ENCODE assay signal across 41 cellular contexts in the genomic region with DNA sequence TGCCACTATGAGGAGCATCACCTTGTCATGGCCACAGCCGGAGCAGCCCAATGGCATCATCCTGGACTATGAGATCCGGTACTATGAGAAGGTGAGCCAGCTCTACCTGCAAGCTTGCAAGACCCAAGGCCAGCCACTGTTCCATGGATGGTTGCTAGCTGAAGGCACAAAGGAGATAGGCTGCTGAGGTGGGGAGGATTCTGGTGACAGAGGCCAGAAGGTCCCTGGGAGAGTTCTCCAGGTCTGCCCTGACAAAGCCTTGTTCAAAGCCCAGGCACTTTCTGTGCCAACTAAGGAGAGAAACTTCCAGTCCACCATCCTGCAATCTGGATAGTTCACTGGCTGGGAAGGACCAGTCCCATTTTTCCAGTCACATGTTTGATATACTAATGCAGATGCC.
"Had no signal": no experiment of that assay in that cellular context is flagged by ENCODE, and none has a peak within 500 bp of the region (broad histone marks: within the 10 kb centered on the region; RNA-seq: fewer than 3 reads in every experiment).

No MANE protein-coding gene starts in this region.

- H3K4me1 ChIP-seq: adrenal gland, ascending aorta, body of pancreas, breast epithelium had no signal

- H3K27me3 ChIP-seq: adrenal gland, ascending aorta, body of pancreas, brain microvascular endothelial cell, breast epithelium had no signal

- H3K4me3 Mint-ChIP-seq: activated naive CD4-positive, alpha-beta T cell treated with anti-CD3 and anti-CD28 coated beads for 36 hours; activated naive CD4-positive, alpha-beta T cell treated with anti-CD3 and anti-CD28 coated beads, Interleukin-2, amount 10 ng/mL, durations not matched to agents 7 days and 5 days; activated naive CD4-positive, alpha-beta T cell treated with anti-CD3 and anti-CD28 coated beads, Interleukin-2, amount 50 U/mL, for 24 hours; activated naive CD8-positive, alpha-beta T cell; activated naive CD8-positive, alpha-beta T cell treated with anti-CD3 and anti-CD28 coated beads for 36 hours; activated naive CD8-positive, alpha-beta T cell treated with anti-CD3 and anti-CD28 coated beads, Interleukin-2, amount 10 ng/mL, durations not matched to agents 7 days and 5 days; activated naive CD8-positive, alpha-beta T cell treated with anti-CD3 and anti-CD28 coated beads, Interleukin-2, amount 50 U/mL, for 24 hours; activated T-cell treated with anti-CD3 and anti-CD28 coated beads, Interleukin-2, amount 50 U/mL, for 24 hours; activated T-cell treated with anti-CD3 and anti-CD28 coated beads, Interleukin-2, amount 50 U/mL, for 4 hours; activated T-cell treated with anti-CD3 and anti-CD28 coated beads, Interleukin-2, amount 50 U/mL, for 72 hours; activated T-helper 1 cell treated with anti-CD3 and anti-CD28 coated beads, Interleukin-12 subunit alpha, Interleukin-12 subunit beta, Interleukin-2, Interleukin-4 antibody, amounts not matched to agents 30 ng/mL and 10 ng/mL and 1 ng/mL, durations not matched to agents 14 hours and 24 hours and 36 hours; activated T-helper 17 cell treated with anti-CD3 and anti-CD28 coated beads, Interleukin-2, amount 50 U/mL, for 72 hours; brain; central memory CD8-positive, alpha-beta T cell had no signal

- H3K36me3 ChIP-seq: adrenal gland, ascending aorta, brain microvascular endothelial cell, breast epithelium, cardiac muscle cell had no signal

- FAIRE-seq: astrocyte, bronchial epithelial cell had no signal

- H3K9me3 ChIP-seq: adrenal gland, ascending aorta, body of pancreas, breast epithelium had no signal

- H3K4me3 ChIP-seq: adrenal gland, ascending aorta, body of pancreas, breast epithelium, cardiac muscle cell had no signal

- H3K27me3 Mint-ChIP-seq: activated naive CD4-positive, alpha-beta T cell treated with anti-CD3 and anti-CD28 coated beads, Interleukin-2, amount 10 ng/mL, durations not matched to agents 7 days and 5 days; activated naive CD8-positive, alpha-beta T cell treated with anti-CD3 and anti-CD28 coated beads for 36 hours; activated naive CD8-positive, alpha-beta T cell treated with anti-CD3 and anti-CD28 coated beads, Interleukin-2, amount 10 ng/mL, durations not matched to agents 7 days and 5 days; activated T-cell treated with anti-CD3 and anti-CD28 coated beads, Interleukin-2, amount 50 U/mL, for 24 hours; activated T-helper 17 cell treated with anti-CD3 and anti-CD28 coated beads, Interleukin-2, amount 50 U/mL, for 72 hours; central memory CD8-positive, alpha-beta T cell had no signal

- ATAC-seq: activated naive CD4-positive, alpha-beta T cell treated with anti-CD3 and anti-CD28 coated beads, Interleukin-2, amount 50 U/mL, for 72 hours; activated naive CD8-positive, alpha-beta T cell treated with anti-CD3 and anti-CD28 coated beads, Interleukin-2, amount 50 U/mL, for 24 hours; activated T-cell treated with anti-CD3 and anti-CD28 coated beads, Interleukin-2, amount 50 U/mL, for 4 hours; activated T-cell treated with anti-CD3 and anti-CD28 coated beads, Interleukin-2, amount 50 U/mL, for 72 hours; activated T-helper 17 cell treated with anti-CD3 and anti-CD28 coated beads, Interleukin-2, amount 50 U/mL, for 72 hours; body of pancreas had no signal

- H3K27ac ChIP-seq: adrenal gland, ascending aorta, body of pancreas, brain microvascular endothelial cell, breast epithelium, cardiac muscle cell had no signal

- DNase-seq: activated effector memory CD4-positive, alpha-beta T cell treated with anti-CD3 and anti-CD28 coated beads, Interleukin-2, amount 50 U/mL, for 16 hours; activated effector memory CD4-positive, alpha-beta T cell treated with Interleukin-2 at 50 U/mL for 16 hours; activated gamma-delta T cell; activated gamma-delta T cell treated with Interleukin-2 at 50 U/mL for 16 hours; activated naive CD4-positive, alpha-beta T cell; activated naive CD4-positive, alpha-beta T cell treated with anti-CD3 and anti-CD28 coated beads for 36 hours; activated naive CD4-positive, alpha-beta T cell treated with anti-CD3 and anti-CD28 coated beads, Interleukin-2, amount 10 ng/mL, durations not matched to agents 7 days and 5 days; activated naive CD4-positive, alpha-beta T cell treated with anti-CD3 and anti-CD28 coated beads, Interleukin-2, amount 50 U/mL, for 16 hours; activated naive CD4-positive, alpha-beta T cell treated with Interleukin-2 at 50 U/mL for 16 hours; activated naive CD8-positive, alpha-beta T cell treated with anti-CD3 and anti-CD28 coated beads for 36 hours; activated naive CD8-positive, alpha-beta T cell treated with anti-CD3 and anti-CD28 coated beads, Interleukin-2, amount 10 ng/mL, durations not matched to agents 7 days and 5 days; activated naive CD8-positive, alpha-beta T cell treated with anti-CD3 and anti-CD28 coated beads, Interleukin-2, amount 50 U/mL, for 24 hours; activated T-cell treated with anti-CD3 and anti-CD28 coated beads for 4 hours; activated T-cell treated with anti-CD3 and anti-CD28 coated beads, Interleukin-2, amount 50 U/mL, for 1 hour; activated T-cell treated with anti-CD3 and anti-CD28 coated beads, Interleukin-2, amount 50 U/mL, for 24 hours; activated T-cell treated with anti-CD3 and anti-CD28 coated beads, Interleukin-2, amount 50 U/mL, for 4 hours; activated T-cell treated with anti-CD3 and anti-CD28 coated beads, Interleukin-2, amount 50 U/mL, for 48 hours; activated T-cell treated with anti-CD3 and anti-CD28 coated beads, Interleukin-2, amount 50 U/mL, for 72 hours; adrenal gland; amniotic stem cell; amygdala; anterior cingulate cortex; aorta; body of pancreas; brain microvascular endothelial cell; caudate nucleus; central memory CD4-positive, alpha-beta T cell; cerebellar nuclear complex had no signal

- H3K9me3 Mint-ChIP-seq: activated naive CD4-positive, alpha-beta T cell treated with anti-CD3 and anti-CD28 coated beads, Interleukin-2, amount 10 ng/mL, durations not matched to agents 7 days and 5 days; activated naive CD4-positive, alpha-beta T cell treated with anti-CD3 and anti-CD28 coated beads, Interleukin-2, amount 50 U/mL, for 24 hours; activated naive CD8-positive, alpha-beta T cell treated with anti-CD3 and anti-CD28 coated beads for 36 hours; activated naive CD8-positive, alpha-beta T cell treated with anti-CD3 and anti-CD28 coated beads, Interleukin-2, amount 50 U/mL, for 24 hours; activated T-cell treated with anti-CD3 and anti-CD28 coated beads, Interleukin-2, amount 50 U/mL, for 24 hours; activated T-cell treated with anti-CD3 and anti-CD28 coated beads, Interleukin-2, amount 50 U/mL, for 4 hours; activated T-cell treated with anti-CD3 and anti-CD28 coated beads, Interleukin-2, amount 50 U/mL, for 72 hours; activated T-helper 1 cell treated with anti-CD3 and anti-CD28 coated beads, Interleukin-12 subunit alpha, Interleukin-12 subunit beta, Interleukin-2, Interleukin-4 antibody, amounts not matched to agents 30 ng/mL and 10 ng/mL and 1 ng/mL, durations not matched to agents 14 hours and 24 hours and 36 hours; activated T-helper 17 cell treated with anti-CD3 and anti-CD28 coated beads, Interleukin-2, amount 50 U/mL, for 72 hours; activated T-helper 2 cell treated with anti-CD3 and anti-CD28 coated beads, Interferon-gamma antibody, Interleukin-2, Interleukin-4, amounts not matched to agents 10 μg/mL and 5 μg/mL and 100 μg/mL, durations not matched to agents 14 hours and 24 hours and 36 hours had no signal

- H3K36me3 Mint-ChIP-seq: activated naive CD4-positive, alpha-beta T cell treated with anti-CD3 and anti-CD28 coated beads, Interleukin-2, amount 10 ng/mL, durations not matched to agents 7 days and 5 days; activated naive CD4-positive, alpha-beta T cell treated with anti-CD3 and anti-CD28 coated beads, Interleukin-2, amount 50 U/mL, for 24 hours; activated naive CD4-positive, alpha-beta T cell treated with anti-CD3 and anti-CD28 coated beads, Interleukin-2, amount 50 U/mL, for 72 hours; activated naive CD8-positive, alpha-beta T cell; activated naive CD8-positive, alpha-beta T cell treated with anti-CD3 and anti-CD28 coated beads for 36 hours; activated naive CD8-positive, alpha-beta T cell treated with anti-CD3 and anti-CD28 coated beads, Interleukin-2, amount 10 ng/mL, durations not matched to agents 7 days and 5 days had no signal

- H3K4me1 Mint-ChIP-seq: activated naive CD4-positive, alpha-beta T cell treated with anti-CD3 and anti-CD28 coated beads, Interleukin-2, amount 10 ng/mL, durations not matched to agents 7 days and 5 days; activated naive CD4-positive, alpha-beta T cell treated with anti-CD3 and anti-CD28 coated beads, Interleukin-2, amount 50 U/mL, for 24 hours; activated naive CD8-positive, alpha-beta T cell treated with anti-CD3 and anti-CD28 coated beads for 36 hours; activated naive CD8-positive, alpha-beta T cell treated with anti-CD3 and anti-CD28 coated beads, Interleukin-2, amount 10 ng/mL, durations not matched to agents 7 days and 5 days; activated naive CD8-positive, alpha-beta T cell treated with anti-CD3 and anti-CD28 coated beads, Interleukin-2, amount 50 U/mL, for 24 hours; activated T-helper 17 cell treated with anti-CD3 and anti-CD28 coated beads, Interleukin-2, amount 50 U/mL, for 72 hours; central memory CD8-positive, alpha-beta T cell had no signal

- H3K27ac Mint-ChIP-seq: activated naive CD4-positive, alpha-beta T cell treated with anti-CD3 and anti-CD28 coated beads for 36 hours; activated naive CD4-positive, alpha-beta T cell treated with anti-CD3 and anti-CD28 coated beads, Interleukin-2, amount 10 ng/mL, durations not matched to agents 7 days and 5 days; activated naive CD4-positive, alpha-beta T cell treated with anti-CD3 and anti-CD28 coated beads, Interleukin-2, amount 50 U/mL, for 24 hours; activated naive CD4-positive, alpha-beta T cell treated with anti-CD3 and anti-CD28 coated beads, Interleukin-2, amount 50 U/mL, for 72 hours; activated naive CD8-positive, alpha-beta T cell; activated naive CD8-positive, alpha-beta T cell treated with anti-CD3 and anti-CD28 coated beads for 36 hours; activated naive CD8-positive, alpha-beta T cell treated with anti-CD3 and anti-CD28 coated beads, Interleukin-2, amount 10 ng/mL, durations not matched to agents 7 days and 5 days; activated naive CD8-positive, alpha-beta T cell treated with anti-CD3 and anti-CD28 coated beads, Interleukin-2, amount 50 U/mL, for 24 hours; activated T-cell treated with anti-CD3 and anti-CD28 coated beads, Interleukin-2, amount 50 U/mL, for 24 hours; activated T-cell treated with anti-CD3 and anti-CD28 coated beads, Interleukin-2, amount 50 U/mL, for 72 hours; activated T-helper 1 cell treated with anti-CD3 and anti-CD28 coated beads, Interleukin-12 subunit alpha, Interleukin-12 subunit beta, Interleukin-2, Interleukin-4 antibody, amounts not matched to agents 30 ng/mL and 10 ng/mL and 1 ng/mL, durations not matched to agents 14 hours and 24 hours and 36 hours; activated T-helper 17 cell treated with anti-CD3 and anti-CD28 coated beads, Interleukin-2, amount 50 U/mL, for 72 hours; activated T-helper 2 cell treated with anti-CD3 and anti-CD28 coated beads, Interferon-gamma antibody, Interleukin-2, Interleukin-4, amounts not matched to agents 10 μg/mL and 5 μg/mL and 100 μg/mL, durations not matched to agents 14 hours and 24 hours and 36 hours; brain had no signal
